25 cellular contexts compared by ENCODE assay signal in the genomic region with DNA sequence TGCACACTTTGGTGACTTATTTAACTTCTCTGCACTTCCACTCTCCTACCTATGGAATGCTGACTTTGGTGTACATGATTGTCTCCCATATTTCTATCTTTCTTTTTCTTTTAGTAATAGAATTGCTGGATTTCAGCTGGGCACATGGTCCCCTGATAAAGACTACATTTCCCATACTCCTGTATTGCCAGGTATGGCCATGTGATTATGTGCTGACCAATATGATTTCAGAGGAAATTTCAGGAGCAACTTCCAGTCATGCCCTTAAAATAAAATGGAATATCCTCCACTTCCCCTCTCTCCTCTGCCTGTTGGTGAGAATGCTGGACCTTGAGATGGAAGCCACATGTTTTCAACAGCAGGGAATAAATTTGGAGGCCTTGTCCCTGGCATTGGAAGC.
A peak's percentile ranks its signal among the peaks of the same experiment; 100 is the strongest.
DNase-seq lines count a peak whose midpoint lies in the region; ATAC-seq and TF ChIP-seq lines count a peak whose summit lies in the region.
"Had no signal": no experiment of that assay in that cellular context is flagged by ENCODE, and none has a peak within 500 bp of the region (broad histone marks: within the 10 kb centered on the region; RNA-seq: fewer than 3 reads in every experiment).

No MANE protein-coding gene starts in this region.

- no peaks in the 10 kb centered on the region for H3K9me3 Mint-ChIP-seq in WTC11
- no peaks in the 10 kb centered on the region for H3K9me3 Mint-ChIP-seq in activated T-cell treated with anti-CD3 and anti-CD28 coated beads, Interleukin-2, amount 50 U/mL, for 24 hours
- H3K9me3 Mint-ChIP-seq: T-helper 1 cell treated with Interleukin-12 subunit alpha and Interleukin-12 subunit beta and Interleukin-4 antibody, amounts not matched to agents 30 μg/mL and 1 μg/mL, for 36 hours had no signal

- POLR2A ChIA-PET in SK-N-SH (lab: Yijun Ruan, JAX) (no interaction called here), WTC11 (lab: Charles Lee) (interaction anchor here (0.6 kb wide), 1 partner anchor 12 kb away, joined by 5 read pairs; no protein-coding TSS in a partner anchor)

- no peaks in the 10 kb centered on the region for H3K9me2 ChIP-seq in SK-N-SH

- TF ChIP-seq RAD21 in SK-N-SH (IDR thresholded peaks at IDR 0.05; ENCODE audit: low read length) (no peak), Ishikawa (IDR thresholded peaks at IDR 0.05; ENCODE audit: low read depth) (no peak)

- peaks cover 3% of the 10 kb centered on the region for H3K27me3 Mint-ChIP-seq in WTC11 (ENCODE audit: low read depth)
- peaks cover 11% of the 10 kb centered on the region for H3K27me3 Mint-ChIP-seq in activated T-cell treated with anti-CD3 and anti-CD28 coated beads, Interleukin-2, amount 50 U/mL, for 24 hours

- no peak overlapping the region for H3K27ac ChIP-seq in SK-N-SH (ENCODE audit: low read depth in 2 of 2, low read length in 1 of 2)
- H3K27ac ChIP-seq: KMS-11, Peyer's patch had no signal

- H2AFZ ChIP-seq in SK-N-SH (ENCODE audit: low read depth): no peak overlapping the region

- no peaks in the 10 kb centered on the region for H3K79me2 ChIP-seq in SK-N-SH (ENCODE audit: insufficient read depth)

- DNase-seq in SK-N-SH: no peak
- DNase-seq in WTC11 (ENCODE audit: low spot score): no peak
- DNase-seq in left lobe of liver (ENCODE audit: low spot score): no peak
- no peak for DNase-seq in NCI-H2227 (lab: John Stamatoyannopoulos, UW; ENCODE audit: unreplicated experiment)
- no peak for DNase-seq in activated CD4-positive, alpha-beta T cell treated with anti-CD3 and anti-CD28 coated beads, Interleukin-2, amount 50 U/mL, for 48 hours
- DNase-seq in activated T-cell treated with anti-CD3 and anti-CD28 coated beads, Interleukin-2, amount 50 U/mL, for 24 hours: no peak
- DNase-seq: C1 segment of cervical spinal cord; CD4-positive, alpha-beta memory T cell; COR-L47; DMS79; EL; GF-D8; GOT3; NCI-H1048; NCI-H1694; NCI-H2081; NCI-H446 treated with DMSO at 0.1 percent for 48 hours; NCI-H526 treated with DMSO at 0.1 percent for 48 hours; Peyer's patch; SHP77 treated with DMSO at 0.1 percent for 48 hours; SW 1271 had no signal

- H4K20me1 ChIP-seq in SK-N-SH (ENCODE audit: insufficient read depth): no peaks in the 10 kb centered on the region

- CTCF ChIA-PET in SK-N-SH (lab: Yijun Ruan, JAX): interaction anchor here (0.7 to 1.3 kb wide), 4 partner anchors 8 to 605 kb away, joined by 3 to 4 read pairs (median 3); no protein-coding TSS in a partner anchor
- CTCF ChIA-PET in WTC11 (lab: Charles Lee): no interaction called here

- no peak overlapping the region for H3K27ac Mint-ChIP-seq in WTC11
- H3K27ac Mint-ChIP-seq in activated T-cell treated with anti-CD3 and anti-CD28 coated beads, Interleukin-2, amount 50 U/mL, for 24 hours: no peak overlapping the region
- H3K27ac Mint-ChIP-seq: CD4-positive, alpha-beta memory T cell; T-helper 1 cell treated with Interleukin-12 subunit alpha and Interleukin-12 subunit beta and Interleukin-4 antibody, amounts not matched to agents 30 μg/mL and 1 μg/mL, for 36 hours had no signal

- H3K27me3 ChIP-seq in SK-N-SH (ENCODE audit: insufficient read depth): no peaks in the 10 kb centered on the region
- H3K27me3 ChIP-seq: Peyer's patch had no signal

- TF ChIP-seq EP300 in SK-N-SH (IDR thresholded peaks at IDR 0.05; ENCODE audit: borderline replicate concordance in 1 of 2, low read depth in 1 of 2, low read length in 1 of 2) (no peak), Ishikawa (IDR thresholded peaks at IDR 0.05; ENCODE audit: borderline replicate concordance) (no peak)

- H3K4me1 Mint-ChIP-seq in WTC11: peaks cover 8% of the 10 kb centered on the region
- no peaks in the 10 kb centered on the region for H3K4me1 Mint-ChIP-seq in activated T-cell treated with anti-CD3 and anti-CD28 coated beads, Interleukin-2, amount 50 U/mL, for 24 hours (ENCODE audit: low read depth)
- H3K4me1 Mint-ChIP-seq: CD4-positive, alpha-beta memory T cell had no signal

- TF ChIP-seq CTCF in SK-N-SH (IDR thresholded peaks at IDR 0.05) (no peak), WTC11 (IDR thresholded peaks at IDR 0.05) (no peak)

- no peak overlapping the region for H3K4me3 Mint-ChIP-seq in WTC11
- no peak overlapping the region for H3K4me3 Mint-ChIP-seq in activated T-cell treated with anti-CD3 and anti-CD28 coated beads, Interleukin-2, amount 50 U/mL, for 24 hours
- H3K4me3 Mint-ChIP-seq: CD4-positive, alpha-beta memory T cell; T-helper 1 cell treated with Interleukin-12 subunit alpha and Interleukin-12 subunit beta and Interleukin-4 antibody, amounts not matched to agents 30 μg/mL and 1 μg/mL, for 36 hours had no signal

- H3K9ac ChIP-seq in SK-N-SH: no peak overlapping the region
- H3K9ac ChIP-seq: KMS-11 had no signal

- no peaks in the 10 kb centered on the region for H3F3A ChIP-seq in SK-N-SH (replicated peaks; ENCODE audit: insufficient read depth)

- no peaks in the 10 kb centered on the region for H3K9me3 ChIP-seq in SK-N-SH
- H3K9me3 ChIP-seq: Peyer's patch had no signal

- no peaks in the 10 kb centered on the region for H3K36me3 Mint-ChIP-seq in WTC11
- H3K36me3 Mint-ChIP-seq in activated T-cell treated with anti-CD3 and anti-CD28 coated beads, Interleukin-2, amount 50 U/mL, for 24 hours (ENCODE audit: low read depth): no peaks in the 10 kb centered on the region
- H3K36me3 Mint-ChIP-seq: CD4-positive, alpha-beta memory T cell had no signal

- no peaks in the 10 kb centered on the region for H3K36me3 ChIP-seq in SK-N-SH (replicated peaks in 1 of 2; ENCODE audit: control insufficient read depth in 1 of 2, insufficient read depth in 2 of 2, low read length in 1 of 2)
- H3K36me3 ChIP-seq: Peyer's patch had no signal

- H3K4me3 ChIP-seq in SK-N-SH (ENCODE audit: low read depth in 2 of 2, low read length in 1 of 2): no peak overlapping the region
- H3K4me3 ChIP-seq: Peyer's patch had no signal

- H3K4me2 ChIP-seq in SK-N-SH: no peak overlapping the region
- H3K4me2 ChIP-seq: KMS-11 had no signal

- H3K4me1 ChIP-seq in SK-N-SH (ENCODE audit: control insufficient read depth in 1 of 2, insufficient read depth in 2 of 2, low read depth in 1 of 2, low read length in 1 of 2): peaks cover 0 to 2% of the 10 kb centered on the region in 2 experiments; a peak in 1 of 4 replicates
- H3K4me1 ChIP-seq: Peyer's patch had no signal

- ATAC-seq in SK-N-SH treated with all-trans-retinoic acid at 6 μM for 48 hours (no peak), WTC11 (peak; percentile 68), left lobe of liver (peak; percentile 34)

TF ChIP-seq in SK-N-SH, 30 proteins besides CTCF, POLR2A, EP300 and RAD21:
- TF ChIP-seq GABPA (IDR thresholded peaks at IDR 0.05; ENCODE audit: low read depth) (no peak), USF1 (IDR thresholded peaks at IDR 0.05; ENCODE audit: borderline replicate concordance, low read depth) (peak; percentile 63; the same call in 1 of the 2 replicates)
TF ChIP-seq in SK-N-SH: peak in this region for 1.

TF ChIP-seq in SK-N-SH treated with all-trans-retinoic acid at 6 μM for 48 hours, 23 proteins besides CTCF, POLR2A, EP300 and RAD21:
- TF ChIP-seq PPARA (CRISPR knock-in tag; IDR thresholded peaks at IDR 0.05; ENCODE audit: borderline replicate concordance): no peak
- no peak for TF ChIP-seq CSDC2 (CRISPR knock-in tag; IDR thresholded peaks at IDR 0.05)
- no peak for TF ChIP-seq ZNF70 (CRISPR knock-in tag; IDR thresholded peaks at IDR 0.05)

TF ChIP-seq in Ishikawa, 13 proteins besides CTCF, POLR2A, EP300 and RAD21:
- TF ChIP-seq USF1 (IDR thresholded peaks at IDR 0.05) (peak; percentile 76), TEAD4 (IDR thresholded peaks at IDR 0.05) (no peak), TCF12 (IDR thresholded peaks at IDR 0.05; ENCODE audit: low read depth) (no peak)

TF ChIP-seq in WTC11, 78 proteins besides CTCF, POLR2A, EP300 and RAD21 (continues in another document):
- TF ChIP-seq ZBTB21 (CRISPR knock-in tag; IDR thresholded peaks at IDR 0.05; ENCODE audit: borderline replicate concordance): no peak
- no peak for TF ChIP-seq TP53 (CRISPR knock-in tag; IDR thresholded peaks at IDR 0.05)
- TF ChIP-seq NR2C2 (CRISPR knock-in tag; IDR thresholded peaks at IDR 0.05): no peak
- TF ChIP-seq, protein P1, sequence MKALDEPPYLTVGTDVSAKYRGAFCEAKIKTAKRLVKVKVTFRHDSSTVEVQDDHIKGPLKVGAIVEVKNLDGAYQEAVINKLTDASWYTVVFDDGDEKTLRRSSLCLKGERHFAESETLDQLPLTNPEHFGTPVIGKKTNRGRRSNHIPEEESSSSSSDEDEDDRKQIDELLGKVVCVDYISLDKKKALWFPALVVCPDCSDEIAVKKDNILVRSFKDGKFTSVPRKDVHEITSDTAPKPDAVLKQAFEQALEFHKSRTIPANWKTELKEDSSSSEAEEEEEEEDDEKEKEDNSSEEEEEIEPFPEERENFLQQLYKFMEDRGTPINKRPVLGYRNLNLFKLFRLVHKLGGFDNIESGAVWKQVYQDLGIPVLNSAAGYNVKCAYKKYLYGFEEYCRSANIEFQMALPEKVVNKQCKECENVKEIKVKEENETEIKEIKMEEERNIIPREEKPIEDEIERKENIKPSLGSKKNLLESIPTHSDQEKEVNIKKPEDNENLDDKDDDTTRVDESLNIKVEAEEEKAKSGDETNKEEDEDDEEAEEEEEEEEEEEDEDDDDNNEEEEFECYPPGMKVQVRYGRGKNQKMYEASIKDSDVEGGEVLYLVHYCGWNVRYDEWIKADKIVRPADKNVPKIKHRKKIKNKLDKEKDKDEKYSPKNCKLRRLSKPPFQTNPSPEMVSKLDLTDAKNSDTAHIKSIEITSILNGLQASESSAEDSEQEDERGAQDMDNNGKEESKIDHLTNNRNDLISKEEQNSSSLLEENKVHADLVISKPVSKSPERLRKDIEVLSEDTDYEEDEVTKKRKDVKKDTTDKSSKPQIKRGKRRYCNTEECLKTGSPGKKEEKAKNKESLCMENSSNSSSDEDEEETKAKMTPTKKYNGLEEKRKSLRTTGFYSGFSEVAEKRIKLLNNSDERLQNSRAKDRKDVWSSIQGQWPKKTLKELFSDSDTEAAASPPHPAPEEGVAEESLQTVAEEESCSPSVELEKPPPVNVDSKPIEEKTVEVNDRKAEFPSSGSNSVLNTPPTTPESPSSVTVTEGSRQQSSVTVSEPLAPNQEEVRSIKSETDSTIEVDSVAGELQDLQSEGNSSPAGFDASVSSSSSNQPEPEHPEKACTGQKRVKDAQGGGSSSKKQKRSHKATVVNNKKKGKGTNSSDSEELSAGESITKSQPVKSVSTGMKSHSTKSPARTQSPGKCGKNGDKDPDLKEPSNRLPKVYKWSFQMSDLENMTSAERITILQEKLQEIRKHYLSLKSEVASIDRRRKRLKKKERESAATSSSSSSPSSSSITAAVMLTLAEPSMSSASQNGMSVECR (CRISPR knock-in tag; IDR thresholded peaks at IDR 0.05; ENCODE audit: borderline replicate concordance): no peak
- TF ChIP-seq TEAD4 (CRISPR knock-in tag; IDR thresholded peaks at IDR 0.05): no peak
- TF ChIP-seq GTF2I (CRISPR knock-in tag; conservative IDR thresholded peaks at IDR 0.05): no peak
- peak; percentile 90 for TF ChIP-seq USF2 (CRISPR knock-in tag; IDR thresholded peaks at IDR 0.05)

Comparison
In these comparisons a context has a peak if more than half of its experiments do, and no peak if none do; other contexts are left out.
1. Of the 6 proteins assayed by ChIP-seq in both WTC11 and SK-N-SH: peak only in WTC11: USF2; only in SK-N-SH: none; in both: USF1; in neither: 4.